Comparison of ENCODE assay signal across 10 cellular contexts in the genomic region with DNA sequence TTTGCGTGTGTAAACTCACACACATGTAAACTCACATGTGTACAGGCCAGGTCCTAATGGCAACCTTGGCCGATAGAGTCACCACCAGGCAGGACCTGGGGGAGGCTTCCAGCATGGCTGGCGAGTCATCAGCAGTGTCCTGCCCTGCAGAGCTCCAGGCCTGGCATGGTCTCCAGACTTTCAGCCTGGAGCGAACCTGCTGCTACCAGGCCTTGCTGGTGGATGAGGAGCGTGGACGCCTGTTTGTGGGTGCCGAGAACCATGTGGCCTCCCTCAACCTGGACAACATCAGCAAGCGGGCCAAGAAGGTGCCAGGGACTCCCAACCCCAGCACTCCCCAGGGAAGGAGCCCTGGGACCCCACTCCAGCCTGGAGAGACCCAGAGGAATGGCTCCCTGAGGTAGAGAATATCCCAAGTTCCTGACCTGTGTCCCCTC. TPM values are rescaled to one million over a fixed set of nuclear protein-coding genes. Genes with fewer than 3 reads are reported as not detected.
DNase-seq lines count a peak whose midpoint lies in the region; ATAC-seq, FAIRE-seq and TF ChIP-seq lines count a peak whose summit lies in the region.
"Had no signal": no experiment of that assay in that cellular context is flagged by ENCODE, and none has a peak within 500 bp of the region (broad histone marks: within the 10 kb centered on the region; RNA-seq: fewer than 3 reads in every experiment).

No MANE protein-coding gene starts in this region.

- no peak for FAIRE-seq in urothelium cell line (lab: Jason Lieb, UNC)

- no peaks in the 10 kb centered on the region for H3K9me3 Mint-ChIP-seq in activated CD8-positive, alpha-beta T cell treated with anti-CD3 and anti-CD28 coated beads for 36 hours
- H3K9me3 Mint-ChIP-seq in activated CD8-positive, alpha-beta T cell treated with anti-CD3 and anti-CD28 coated beads, Interleukin-2, amount 10 ng/mL, durations not matched to agents 7 days and 5 days (ENCODE audit: insufficient read depth) = no peaks in the 10 kb centered on the region

- no peak for TF ChIP-seq CTCF in activated CD8-positive, alpha-beta T cell treated with anti-CD3 and anti-CD28 coated beads for 36 hours (IDR thresholded peaks at IDR 0.05)
- TF ChIP-seq CTCF in hepatocyte (IDR thresholded peaks at IDR 0.05; ENCODE audit: poor library complexity) (no peak), prostate gland (IDR thresholded peaks at IDR 0.05) (no peak)

- TF ChIP-seq POLR2A in prostate gland (IDR thresholded peaks at IDR 0.05) = no peak

- no peaks in the 10 kb centered on the region for H3K9me2 ChIP-seq in hepatocyte (replicated peaks; ENCODE audit: insufficient read depth)

- peaks cover 22% of the 10 kb centered on the region for H3K4me1 Mint-ChIP-seq in activated CD8-positive, alpha-beta T cell treated with anti-CD3 and anti-CD28 coated beads for 36 hours (ENCODE audit: low read depth)
- H3K4me1 Mint-ChIP-seq in activated CD8-positive, alpha-beta T cell treated with anti-CD3 and anti-CD28 coated beads, Interleukin-2, amount 10 ng/mL, durations not matched to agents 7 days and 5 days (ENCODE audit: low read depth) = peaks cover 23% of the 10 kb centered on the region

- WGBS in hepatocyte (ENCODE audit: low lambda C conversion rate, missing lambda C conversion rate) = 91% methylated on average over 8 of the region's 8 CpGs
- WGBS in prostate gland = 58% methylated on average over 5 of the region's 8 CpGs

- DNase-seq in activated CD8-positive, alpha-beta T cell treated with anti-CD3 and anti-CD28 coated beads for 36 hours = no peak
- no peak for DNase-seq in activated CD8-positive, alpha-beta T cell treated with anti-CD3 and anti-CD28 coated beads, Interleukin-2, amount 10 ng/mL, durations not matched to agents 7 days and 5 days
- DNase-seq in hepatocyte (ENCODE audit: low spot score) (peak; percentile 51), urothelium cell line (ENCODE audit: low spot score) (peak; percentile 68), prostate gland (ENCODE audit: low spot score) (no peak), ecto neural progenitor cell (ENCODE audit: low spot score) (no peak)
- DNase-seq: 8988T; effector CD4-positive, alpha-beta T cell had no signal

- H3K27ac ChIP-seq in hepatocyte (peak overlapping the region; percentile 91), prostate gland (peak overlapping the region in 1 of 2 donors; percentile 62)

- H3K9me3 ChIP-seq in hepatocyte (ENCODE audit: low read depth) (no peaks in the 10 kb centered on the region), prostate gland (no peaks in the 10 kb centered on the region)

- H3K27me3 Mint-ChIP-seq in activated CD8-positive, alpha-beta T cell treated with anti-CD3 and anti-CD28 coated beads for 36 hours = peaks cover 33% of the 10 kb centered on the region
- H3K27me3 Mint-ChIP-seq in activated CD8-positive, alpha-beta T cell treated with anti-CD3 and anti-CD28 coated beads, Interleukin-2, amount 10 ng/mL, durations not matched to agents 7 days and 5 days (ENCODE audit: low read depth) = peaks cover 33% of the 10 kb centered on the region

- POLR2A ChIA-PET in activated CD8-positive, alpha-beta T cell treated with anti-CD3 and anti-CD28 coated beads for 36 hours (lab: Charles Lee) = interaction anchor here (1.0 to 1.2 kb wide), 2 partner anchors 10 to 14 kb away, joined by 3 read pairs; no protein-coding TSS in a partner anchor
- POLR2A ChIA-PET in activated CD8-positive, alpha-beta T cell treated with anti-CD3 and anti-CD28 coated beads, Interleukin-2, amount 10 ng/mL, durations not matched to agents 7 days and 5 days (lab: Charles Lee) = interaction anchor here (0.6 kb wide), 1 partner anchor 9 kb away, joined by 3 read pairs; no protein-coding TSS in a partner anchor

- H3K36me3 Mint-ChIP-seq in activated CD8-positive, alpha-beta T cell treated with anti-CD3 and anti-CD28 coated beads for 36 hours (ENCODE audit: low read depth) = peaks cover 2% of the 10 kb centered on the region
- H3K36me3 Mint-ChIP-seq in activated CD8-positive, alpha-beta T cell treated with anti-CD3 and anti-CD28 coated beads, Interleukin-2, amount 10 ng/mL, durations not matched to agents 7 days and 5 days (ENCODE audit: low read depth) = no peaks in the 10 kb centered on the region

- no peak overlapping the region for H3K4me3 ChIP-seq in hepatocyte
- no peak overlapping the region for H3K4me3 ChIP-seq in prostate gland

- intact Hi-C loops in activated CD8-positive, alpha-beta T cell treated with anti-CD3 and anti-CD28 coated beads for 36 hours (cut with micrococcal nuclease) = no loop called here
- intact Hi-C loops in prostate gland (cut with DNase I) = no loop called here

- H3K27ac Mint-ChIP-seq in activated CD8-positive, alpha-beta T cell treated with anti-CD3 and anti-CD28 coated beads for 36 hours = peak overlapping the region; percentile 5
- H3K27ac Mint-ChIP-seq in activated CD8-positive, alpha-beta T cell treated with anti-CD3 and anti-CD28 coated beads, Interleukin-2, amount 10 ng/mL, durations not matched to agents 7 days and 5 days = no peak overlapping the region

- H3K4me1 ChIP-seq in hepatocyte (ENCODE audit: insufficient read depth) (peaks cover 76% of the 10 kb centered on the region), prostate gland (replicated peaks) (peaks cover 18% of the 10 kb centered on the region)

- CTCF ChIA-PET in activated CD8-positive, alpha-beta T cell treated with anti-CD3 and anti-CD28 coated beads for 36 hours (lab: Charles Lee) = interaction anchor here (1.0 to 4.0 kb wide), 3 partner anchors 11 to 32 kb away, joined by 3 to 18 read pairs (median 7); no protein-coding TSS in a partner anchor
- CTCF ChIA-PET in activated CD8-positive, alpha-beta T cell treated with anti-CD3 and anti-CD28 coated beads, Interleukin-2, amount 10 ng/mL, durations not matched to agents 7 days and 5 days (lab: Charles Lee) = interaction anchor here (1.3 to 3.2 kb wide), 3 partner anchors 10 to 66 kb away, joined by 3 to 24 read pairs (median 13); no protein-coding TSS in a partner anchor

- no peak for ATAC-seq in activated CD8-positive, alpha-beta T cell treated with anti-CD3 and anti-CD28 coated beads for 36 hours
- ATAC-seq in activated CD8-positive, alpha-beta T cell treated with anti-CD3 and anti-CD28 coated beads, Interleukin-2, amount 10 ng/mL, durations not matched to agents 7 days and 5 days = no peak

- no peaks in the 10 kb centered on the region for H3K36me3 ChIP-seq in hepatocyte (replicated peaks; ENCODE audit: insufficient read depth, low read depth)
- H3K36me3 ChIP-seq in prostate gland = no peaks in the 10 kb centered on the region

- no peaks in the 10 kb centered on the region for H4K20me1 ChIP-seq in hepatocyte (ENCODE audit: insufficient read depth, poor library complexity, severe bottlenecking)

- no peak overlapping the region for H3K4me3 Mint-ChIP-seq in activated CD8-positive, alpha-beta T cell treated with anti-CD3 and anti-CD28 coated beads for 36 hours
- H3K4me3 Mint-ChIP-seq in activated CD8-positive, alpha-beta T cell treated with anti-CD3 and anti-CD28 coated beads, Interleukin-2, amount 10 ng/mL, durations not matched to agents 7 days and 5 days = no peak overlapping the region

- H3K4me2 ChIP-seq in hepatocyte = peak overlapping the region; percentile 89

- no peak overlapping the region for H2AFZ ChIP-seq in hepatocyte

- H3K79me2 ChIP-seq in hepatocyte = peaks cover 21% of the 10 kb centered on the region

- H3K27me3 ChIP-seq in hepatocyte = peaks cover 7% of the 10 kb centered on the region
- H3K27me3 ChIP-seq in prostate gland (replicated peaks; ENCODE audit: insufficient read depth) = no peaks in the 10 kb centered on the region

RNA-seq across cellular contexts. Expression of a gene that starts 1.0 kb away (rescaled TPM):
- total RNA-seq in activated CD8-positive, alpha-beta T cell treated with anti-CD3 and anti-CD28 coated beads for 36 hours = 1 to 10 TPM; 1.6 to 2.3 TPM
- under 1 TPM; 0.52 to 0.84 TPM for total RNA-seq in activated CD8-positive, alpha-beta T cell treated with anti-CD3 and anti-CD28 coated beads, Interleukin-2, amount 10 ng/mL, durations not matched to agents 7 days and 5 days
- total RNA-seq in hepatocyte (60.2 and 67.7 TPM in 2 replicates), prostate gland (10 to 100 TPM in 1 of 2 donors, 1 to 10 TPM in 1; 8.7 to 32.0 TPM)
- 104 and 135 TPM in 2 replicates for polyA plus RNA-seq in hepatocyte

RNA-seq across cellular contexts. Expression of a gene that starts 8.9 kb away (rescaled TPM):
- total RNA-seq in activated CD8-positive, alpha-beta T cell treated with anti-CD3 and anti-CD28 coated beads for 36 hours = not detected
- total RNA-seq in activated CD8-positive, alpha-beta T cell treated with anti-CD3 and anti-CD28 coated beads, Interleukin-2, amount 10 ng/mL, durations not matched to agents 7 days and 5 days = not detected
- total RNA-seq in hepatocyte (0.20 TPM in 1 of 2 replicates, not detected in the other), prostate gland (not detected)
- polyA plus RNA-seq in hepatocyte = 0.39 TPM in 1 of 2 replicates, not detected in the other
- total RNA-seq: H4, mesenteric fat pad had no signal

RNA-seq across cellular contexts. Expression of a gene that starts 22.2 kb away (rescaled TPM):
- 100 to 1,000 TPM; 132 to 133 TPM for total RNA-seq in activated CD8-positive, alpha-beta T cell treated with anti-CD3 and anti-CD28 coated beads for 36 hours
- total RNA-seq in activated CD8-positive, alpha-beta T cell treated with anti-CD3 and anti-CD28 coated beads, Interleukin-2, amount 10 ng/mL, durations not matched to agents 7 days and 5 days = 10 to 100 TPM; 81.3 to 85.1 TPM
- total RNA-seq in hepatocyte (37.0 and 41.4 TPM in 2 replicates), prostate gland (10 to 100 TPM; 93.0 to 99.9 TPM)
- polyA plus RNA-seq in hepatocyte = 71.6 and 76.2 TPM in 2 replicates

RNA-seq across cellular contexts. Expression of a gene that starts 29.2 kb away (rescaled TPM):
- 1 to 10 TPM; 3.3 to 4.1 TPM for total RNA-seq in activated CD8-positive, alpha-beta T cell treated with anti-CD3 and anti-CD28 coated beads for 36 hours
- total RNA-seq in activated CD8-positive, alpha-beta T cell treated with anti-CD3 and anti-CD28 coated beads, Interleukin-2, amount 10 ng/mL, durations not matched to agents 7 days and 5 days = 10 to 100 TPM in 1 of 2 experiments, 1 to 10 TPM in 1; 9.7 to 12.7 TPM
- 3.7 and 9.0 TPM in 2 replicates for total RNA-seq in hepatocyte
- polyA plus RNA-seq in hepatocyte = 5.6 and 7.0 TPM in 2 replicates
- total RNA-seq in prostate gland = 10 to 100 TPM in 1 of 2 donors, 1 to 10 TPM in 1; 4.1 to 10.7 TPM

RNA-seq across cellular contexts. Expression of a gene that starts 29.2 kb away (rescaled TPM):
- total RNA-seq in activated CD8-positive, alpha-beta T cell treated with anti-CD3 and anti-CD28 coated beads for 36 hours = 10 to 100 TPM; 23.2 to 23.4 TPM
- 10 to 100 TPM; 26.8 to 28.5 TPM for total RNA-seq in activated CD8-positive, alpha-beta T cell treated with anti-CD3 and anti-CD28 coated beads, Interleukin-2, amount 10 ng/mL, durations not matched to agents 7 days and 5 days
- total RNA-seq in hepatocyte (6.7 and 7.1 TPM in 2 replicates), prostate gland (10 to 100 TPM; 15.8 to 28.0 TPM)
- polyA plus RNA-seq in hepatocyte = 17.0 and 19.5 TPM in 2 replicates

Comparison
In these comparisons a context has a peak if more than half of its experiments do, and no peak if none do; other contexts are left out.
1. DNase-seq: peak in hepatocyte (single experiment) and urothelium cell line (single experiment); none in activated CD8-positive, alpha-beta T cell treated with anti-CD3 and anti-CD28 coated beads for 36 hours (single experiment), activated CD8-positive, alpha-beta T cell treated with anti-CD3 and anti-CD28 coated beads, Interleukin-2, amount 10 ng/mL, durations not matched to agents 7 days and 5 days (single experiment), prostate gland (single experiment) and ecto neural progenitor cell (single experiment).